Comparison of ENCODE assay signal across 1 cellular context in the genomic region with DNA sequence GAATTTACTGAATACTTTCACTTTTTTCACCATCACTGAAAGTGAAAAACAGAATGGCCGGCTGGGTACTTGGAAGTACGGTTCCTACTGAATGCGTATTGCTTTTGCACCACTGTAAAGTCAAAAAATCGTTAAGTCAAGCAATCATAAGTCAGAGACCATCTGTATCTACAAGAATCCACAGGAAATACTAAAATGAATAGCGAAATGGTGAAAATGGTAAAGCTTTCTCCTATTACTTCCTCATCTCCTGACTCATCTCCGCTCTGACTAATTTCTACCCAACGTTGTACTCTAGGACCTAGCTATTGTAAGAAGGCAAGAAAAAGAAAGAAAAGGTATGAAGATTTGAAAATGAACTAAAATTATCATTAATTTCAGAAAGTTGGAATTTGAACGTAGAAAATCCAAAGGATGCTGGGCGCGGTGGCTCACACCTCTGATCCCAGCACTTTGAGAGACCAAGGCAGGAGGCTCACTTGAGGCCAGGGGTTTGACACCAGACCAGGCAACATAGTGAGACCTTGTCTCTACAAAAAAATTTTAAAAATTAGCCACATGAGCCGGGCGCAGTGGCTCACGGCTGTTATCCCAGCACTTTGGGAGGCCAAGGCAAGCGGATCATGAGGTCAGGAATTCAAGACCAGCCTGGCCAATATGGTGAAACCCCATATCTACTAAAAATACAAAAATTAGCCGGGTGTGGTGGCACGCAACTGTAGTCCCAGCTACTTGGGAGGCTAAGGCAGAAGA.
TF ChIP-seq lines count a peak whose summit lies in the region.

No MANE protein-coding gene starts in this region.

TF ChIP-seq in GM12878, 131 proteins besides CTCF, POLR2A, EP300 and RAD21 (continued from another document and continues in another):
- TF ChIP-seq E2F8 (IDR thresholded peaks at IDR 0.05; ENCODE audit: low read depth, partially characterized antibody) (no peak), RCOR1 (conservative IDR thresholded peaks at IDR 0.05; ENCODE audit: low read depth, low read length) (no peak), MYB (IDR thresholded peaks at IDR 0.05; ENCODE audit: borderline replicate concordance, low read depth, low read length) (no peak), PRDM15 (CRISPR knock-in tag; IDR thresholded peaks at IDR 0.05) (no peak), MTA3 (IDR thresholded peaks at IDR 0.05; ENCODE audit: borderline replicate concordance, low read length) (peak; percentile 72; the same call in 1 of the 2 replicates), CHD1 (IDR thresholded peaks at IDR 0.05; ENCODE audit: low read depth, low read length) (no peak), YBX1 (IDR thresholded peaks at IDR 0.05) (no peak), PAX8 (IDR thresholded peaks at IDR 0.05) (no peak), TCF3 (IDR thresholded peaks at IDR 0.05; ENCODE audit: borderline replicate concordance, insufficient read depth, low read depth, low read length) (no peak), GATAD2B (conservative IDR thresholded peaks at IDR 0.05; ENCODE audit: low read depth) (no peak), BCL3 (IDR thresholded peaks at IDR 0.05; ENCODE audit: borderline replicate concordance, insufficient read depth, low read depth, low read length, poor library complexity, severe bottlenecking) (peak; percentile 41), ZNF274 (IDR thresholded peaks at IDR 0.05; ENCODE audit: insufficient read depth, insufficient read length) (no peak), SMC3 (IDR thresholded peaks at IDR 0.05; ENCODE audit: borderline replicate concordance, low read length) (no peak), MXI1 (IDR thresholded peaks at IDR 0.05; ENCODE audit: low read depth, low read length) (no peak), STAT1 (conservative IDR thresholded peaks at IDR 0.05) (no peak), USF1 (IDR thresholded peaks at IDR 0.05; ENCODE audit: borderline replicate concordance, extremely low read length, insufficient read depth, low read depth, low read length) (no peak), SMARCA5 (IDR thresholded peaks at IDR 0.05) (no peak), BCLAF1 (IDR thresholded peaks at IDR 0.05) (no peak), MEF2A (IDR thresholded peaks at IDR 0.05; ENCODE audit: insufficient read depth, low read depth, low read length) (0 out of 2 replicates have a peak, but pooled peaks have one; percentile 10), NFXL1 (IDR thresholded peaks at IDR 0.05; ENCODE audit: borderline replicate concordance) (no peak), ESRRA (IDR thresholded peaks at IDR 0.05; ENCODE audit: low read length) (no peak)
- TF ChIP-seq, protein P1, sequence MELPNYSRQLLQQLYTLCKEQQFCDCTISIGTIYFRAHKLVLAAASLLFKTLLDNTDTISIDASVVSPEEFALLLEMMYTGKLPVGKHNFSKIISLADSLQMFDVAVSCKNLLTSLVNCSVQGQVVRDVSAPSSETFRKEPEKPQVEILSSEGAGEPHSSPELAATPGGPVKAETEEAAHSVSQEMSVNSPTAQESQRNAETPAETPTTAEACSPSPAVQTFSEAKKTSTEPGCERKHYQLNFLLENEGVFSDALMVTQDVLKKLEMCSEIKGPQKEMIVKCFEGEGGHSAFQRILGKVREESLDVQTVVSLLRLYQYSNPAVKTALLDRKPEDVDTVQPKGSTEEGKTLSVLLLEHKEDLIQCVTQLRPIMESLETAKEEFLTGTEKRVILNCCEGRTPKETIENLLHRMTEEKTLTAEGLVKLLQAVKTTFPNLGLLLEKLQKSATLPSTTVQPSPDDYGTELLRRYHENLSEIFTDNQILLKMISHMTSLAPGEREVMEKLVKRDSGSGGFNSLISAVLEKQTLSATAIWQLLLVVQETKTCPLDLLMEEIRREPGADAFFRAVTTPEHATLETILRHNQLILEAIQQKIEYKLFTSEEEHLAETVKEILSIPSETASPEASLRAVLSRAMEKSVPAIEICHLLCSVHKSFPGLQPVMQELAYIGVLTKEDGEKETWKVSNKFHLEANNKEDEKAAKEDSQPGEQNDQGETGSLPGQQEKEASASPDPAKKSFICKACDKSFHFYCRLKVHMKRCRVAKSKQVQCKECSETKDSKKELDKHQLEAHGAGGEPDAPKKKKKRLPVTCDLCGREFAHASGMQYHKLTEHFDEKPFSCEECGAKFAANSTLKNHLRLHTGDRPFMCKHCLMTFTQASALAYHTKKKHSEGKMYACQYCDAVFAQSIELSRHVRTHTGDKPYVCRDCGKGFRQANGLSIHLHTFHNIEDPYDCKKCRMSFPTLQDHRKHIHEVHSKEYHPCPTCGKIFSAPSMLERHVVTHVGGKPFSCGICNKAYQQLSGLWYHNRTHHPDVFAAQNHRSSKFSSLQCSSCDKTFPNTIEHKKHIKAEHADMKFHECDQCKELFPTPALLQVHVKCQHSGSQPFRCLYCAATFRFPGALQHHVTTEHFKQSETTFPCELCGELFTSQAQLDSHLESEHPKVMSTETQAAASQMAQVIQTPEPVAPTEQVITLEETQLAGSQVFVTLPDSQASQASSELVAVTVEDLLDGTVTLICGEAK (IDR thresholded peaks at IDR 0.05; ENCODE audit: borderline replicate concordance) = no peak
- TF ChIP-seq, protein P2, sequence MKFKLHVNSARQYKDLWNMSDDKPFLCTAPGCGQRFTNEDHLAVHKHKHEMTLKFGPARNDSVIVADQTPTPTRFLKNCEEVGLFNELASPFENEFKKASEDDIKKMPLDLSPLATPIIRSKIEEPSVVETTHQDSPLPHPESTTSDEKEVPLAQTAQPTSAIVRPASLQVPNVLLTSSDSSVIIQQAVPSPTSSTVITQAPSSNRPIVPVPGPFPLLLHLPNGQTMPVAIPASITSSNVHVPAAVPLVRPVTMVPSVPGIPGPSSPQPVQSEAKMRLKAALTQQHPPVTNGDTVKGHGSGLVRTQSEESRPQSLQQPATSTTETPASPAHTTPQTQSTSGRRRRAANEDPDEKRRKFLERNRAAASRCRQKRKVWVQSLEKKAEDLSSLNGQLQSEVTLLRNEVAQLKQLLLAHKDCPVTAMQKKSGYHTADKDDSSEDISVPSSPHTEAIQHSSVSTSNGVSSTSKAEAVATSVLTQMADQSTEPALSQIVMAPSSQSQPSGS (IDR thresholded peaks at IDR 0.05; ENCODE audit: low read length) = peak; percentile 76; the same call in 1 of the 2 replicates
- TF ChIP-seq, protein P3, sequence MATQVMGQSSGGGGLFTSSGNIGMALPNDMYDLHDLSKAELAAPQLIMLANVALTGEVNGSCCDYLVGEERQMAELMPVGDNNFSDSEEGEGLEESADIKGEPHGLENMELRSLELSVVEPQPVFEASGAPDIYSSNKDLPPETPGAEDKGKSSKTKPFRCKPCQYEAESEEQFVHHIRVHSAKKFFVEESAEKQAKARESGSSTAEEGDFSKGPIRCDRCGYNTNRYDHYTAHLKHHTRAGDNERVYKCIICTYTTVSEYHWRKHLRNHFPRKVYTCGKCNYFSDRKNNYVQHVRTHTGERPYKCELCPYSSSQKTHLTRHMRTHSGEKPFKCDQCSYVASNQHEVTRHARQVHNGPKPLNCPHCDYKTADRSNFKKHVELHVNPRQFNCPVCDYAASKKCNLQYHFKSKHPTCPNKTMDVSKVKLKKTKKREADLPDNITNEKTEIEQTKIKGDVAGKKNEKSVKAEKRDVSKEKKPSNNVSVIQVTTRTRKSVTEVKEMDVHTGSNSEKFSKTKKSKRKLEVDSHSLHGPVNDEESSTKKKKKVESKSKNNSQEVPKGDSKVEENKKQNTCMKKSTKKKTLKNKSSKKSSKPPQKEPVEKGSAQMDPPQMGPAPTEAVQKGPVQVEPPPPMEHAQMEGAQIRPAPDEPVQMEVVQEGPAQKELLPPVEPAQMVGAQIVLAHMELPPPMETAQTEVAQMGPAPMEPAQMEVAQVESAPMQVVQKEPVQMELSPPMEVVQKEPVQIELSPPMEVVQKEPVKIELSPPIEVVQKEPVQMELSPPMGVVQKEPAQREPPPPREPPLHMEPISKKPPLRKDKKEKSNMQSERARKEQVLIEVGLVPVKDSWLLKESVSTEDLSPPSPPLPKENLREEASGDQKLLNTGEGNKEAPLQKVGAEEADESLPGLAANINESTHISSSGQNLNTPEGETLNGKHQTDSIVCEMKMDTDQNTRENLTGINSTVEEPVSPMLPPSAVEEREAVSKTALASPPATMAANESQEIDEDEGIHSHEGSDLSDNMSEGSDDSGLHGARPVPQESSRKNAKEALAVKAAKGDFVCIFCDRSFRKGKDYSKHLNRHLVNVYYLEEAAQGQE (IDR thresholded peaks at IDR 0.05; ENCODE audit: low read depth, low read length) = no peak
- TF ChIP-seq, protein P4, sequence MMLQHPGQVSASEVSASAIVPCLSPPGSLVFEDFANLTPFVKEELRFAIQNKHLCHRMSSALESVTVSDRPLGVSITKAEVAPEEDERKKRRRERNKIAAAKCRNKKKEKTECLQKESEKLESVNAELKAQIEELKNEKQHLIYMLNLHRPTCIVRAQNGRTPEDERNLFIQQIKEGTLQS (IDR thresholded peaks at IDR 0.05; ENCODE audit: borderline replicate concordance, extremely low read depth, low read depth, low read length) = no peak
